Comparison of ENCODE assay signal across 27 cellular contexts in the genomic region with DNA sequence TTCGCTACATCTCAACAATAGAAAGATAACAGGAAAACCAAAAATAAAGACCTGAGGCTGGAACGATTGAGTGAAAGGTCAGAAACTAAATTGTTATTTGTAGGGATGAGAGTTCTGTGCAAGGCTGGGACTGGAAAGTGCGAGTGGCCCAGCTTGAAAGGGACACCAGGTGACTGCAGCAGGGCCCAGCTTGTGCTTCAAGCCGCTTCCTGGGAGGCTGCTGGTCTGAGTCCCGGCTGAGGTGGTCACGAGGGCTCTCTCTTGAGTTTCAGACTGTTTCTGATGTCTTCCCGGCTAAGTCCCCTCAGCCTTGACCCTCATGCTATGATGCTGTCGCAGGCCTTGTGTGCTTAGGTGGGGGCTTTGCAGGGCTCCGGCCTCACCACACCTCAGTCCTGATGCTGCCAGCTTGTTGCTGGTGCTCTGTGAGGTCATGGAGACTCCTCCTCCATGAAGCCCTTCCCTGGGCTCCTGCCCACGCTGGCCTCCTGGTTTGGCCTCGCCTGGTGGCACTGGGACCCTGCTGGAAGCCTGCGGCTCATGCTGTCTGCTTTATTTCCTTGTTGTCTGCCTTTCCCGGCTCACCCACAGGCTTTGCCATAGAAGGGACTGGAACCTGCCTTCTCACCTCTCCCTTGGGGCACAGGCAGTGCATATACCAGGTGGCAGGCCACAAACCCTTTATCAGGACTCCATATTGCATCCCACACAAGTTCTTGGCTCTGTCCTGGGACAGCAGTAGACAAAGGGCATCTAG. TPM values are rescaled to one million over a fixed set of nuclear protein-coding genes. Genes with fewer than 3 reads are reported as not detected.
DNase-seq lines count a peak whose midpoint lies in the region; ATAC-seq, FAIRE-seq and TF ChIP-seq lines count a peak whose summit lies in the region.
"Had no signal": no experiment of that assay in that cellular context is flagged by ENCODE, and none has a peak within 500 bp of the region (broad histone marks: within the 10 kb centered on the region; RNA-seq: fewer than 3 reads in every experiment).

No MANE protein-coding gene starts in this region.

- ATAC-seq in A549 (no peak), GM19324 (IDR thresholded peaks at IDR 0.05; ENCODE audit: low FRiP score, unreplicated experiment) (no peak), HG02623 (IDR thresholded peaks at IDR 0.05; ENCODE audit: unreplicated experiment) (no peak)
- ATAC-seq: foreskin keratinocyte; pancreas; stimulated activated naive CD8-positive, alpha-beta T cell treated with anti-CD3 and anti-CD28 coated beads, Interleukin-15, Interleukin-2, amounts not matched to agents 100 U/mL and 50 U/mL, for 24 hours had no signal

- TF ChIP-seq CTCF in A549 (IDR thresholded peaks at IDR 0.05) (no peak), kidney (IDR thresholded peaks at IDR 0.05; ENCODE audit: borderline replicate concordance, extremely low read depth, insufficient read depth) (no peak)

- H3K4me1 ChIP-seq in A549 (peaks cover 10% of the 10 kb centered on the region; the same call in 2 of the 3 replicates), kidney (ENCODE audit: control insufficient read depth in 1 of 2, insufficient read depth in 1 of 2, low read depth in 1 of 2, low read length in 2 of 2) (peaks cover 0 to 6% of the 10 kb centered on the region in 2 donors)

- POLR2A ChIA-PET in A549 (lab: Yijun Ruan, JAX), result no interaction called here

- no peak overlapping the region for H3K4me2 ChIP-seq in A549

- TF ChIP-seq EP300 in A549 (IDR thresholded peaks at IDR 0.05), result no peak

- DNase-seq in A549 (ENCODE audit: low read depth in 1 of 2, low spot score in 1 of 2) (no peak), H54 (ENCODE audit: insufficient read length, low spot score) (no peak), RCC 7860 (ENCODE audit: low spot score) (peak; percentile 16), kidney (peak; percentile 34), retina (no peak), HUDEP-2 (lab: John Stamatoyannopoulos, UW; ENCODE audit: unreplicated experiment in 76 of 76) (no peak)
- DNase-seq: activated CD4-positive, alpha-beta T cell treated with anti-CD3 and anti-CD28 coated beads, Interleukin-2, amount 10 ng/mL, durations not matched to agents 24 days and 14 days; activated gamma-delta T cell treated with Interleukin-2 at 50 U/mL for 16 hours; amniotic stem cell; DMS 273 treated with DMSO at 0.1 percent for 48 hours; foreskin keratinocyte; GDM1; HCEC 1CT; kidney glomerular epithelial cell; mesenchymal stem cell; naive B cell; NCI-H1694; pancreas; stimulated activated CD4-positive, alpha-beta T cell treated with anti-CD3 and anti-CD28 coated beads, Interleukin-1b, Interleukin-23, amount 100 ng/mL, for 48 hours; stimulated activated naive CD8-positive, alpha-beta T cell treated with anti-CD3 and anti-CD28 coated beads, Interleukin-15, Interleukin-2, amounts not matched to agents 100 U/mL and 50 U/mL, for 24 hours had no signal

- CTCF ChIA-PET in A549 (lab: Yijun Ruan, JAX), result interaction anchor here (0.7 to 11.6 kb wide), 4 partner anchors 15 to 49 kb away, joined by 3 to 121 read pairs (median 8); no protein-coding TSS in a partner anchor

- whole genome bisulfite sequencing in A549 (ENCODE audit: missing lambda C conversion rate), result 93% methylated on average over 13 of the region's 13 CpGs

- H3K36me3 ChIP-seq in kidney (ENCODE audit: control insufficient read depth in 1 of 2, insufficient read depth in 2 of 2, low read length in 2 of 2), result peaks cover 3 to 7% of the 10 kb centered on the region in 2 donors

- TF ChIP-seq RAD21 in A549 (conservative IDR thresholded peaks at IDR 0.05 in 1 of 2, IDR thresholded peaks at IDR 0.05 in 1 of 2), result no peak

- TF ChIP-seq POLR2A in A549 (IDR thresholded peaks at IDR 0.05; ENCODE audit: low read length) (no peak), H54 (IDR thresholded peaks at IDR 0.05; ENCODE audit: low read depth, low read length) (peak; percentile 5; the same call in 1 of the 2 replicates)

- H3K4me3 ChIP-seq in A549 (no peak overlapping the region), kidney (ENCODE audit: low read length in 2 of 2) (no peak overlapping the region)
- H3K4me3 ChIP-seq: cardiac muscle cell, pancreas, thyroid gland had no signal

- H3K9me3 ChIP-seq in A549, result no peaks in the 10 kb centered on the region
- H3K9me3 ChIP-seq in kidney (ENCODE audit: control insufficient read depth in 1 of 2, low read length in 2 of 2), result no peaks in the 10 kb centered on the region
- H3K9me3 ChIP-seq: pancreas, thyroid gland had no signal

- no peak overlapping the region for H3K27ac ChIP-seq in A549
- H3K27ac ChIP-seq in kidney (ENCODE audit: low read depth in 2 of 2, low read length in 2 of 2), result no peak overlapping the region
- H3K27ac ChIP-seq: cardiac muscle cell, epithelial cell of prostate, foreskin keratinocyte, pancreas, thyroid gland had no signal

- H3K9ac ChIP-seq in kidney (ENCODE audit: low read length in 2 of 2), result no peak overlapping the region

- intact Hi-C loops in kidney (cut with DNase I), result no loop called here

- FAIRE-seq in A549 (lab: Jason Lieb, UNC) (no peak), H54 (lab: Jason Lieb, UNC) (no peak), RCC 7860 (lab: Jason Lieb, UNC) (no peak), kidney (lab: Jason Lieb, UNC) (no peak)
- FAIRE-seq: pancreas had no signal

TF ChIP-seq in A549, 52 proteins besides CTCF, POLR2A, EP300 and RAD21:
- TF ChIP-seq KDM1A (IDR thresholded peaks at IDR 0.05; ENCODE audit: low read depth), result no peak
- no peak for TF ChIP-seq CHD4 (IDR thresholded peaks at IDR 0.05; ENCODE audit: borderline replicate concordance)
- peak; percentile 45; the same call in 1 of the 2 replicates for TF ChIP-seq POLR2AphosphoS2 (conservative IDR thresholded peaks at IDR 0.05; ENCODE audit: low read length)

RNA-seq across cellular contexts. Expression of gene BANF1, which starts 4.0 kb away (rescaled TPM):
- polyA plus RNA-seq in A549 (2011; rRNA removed), result 385 and 399 TPM in 2 replicates
- polyA plus RNA-seq in A549 (2012; cell fraction: cytosol; rRNA removed), result 419 and 463 TPM in 2 replicates
- polyA plus RNA-seq in A549 (2012; cell fraction: nucleus; rRNA removed), result 147 and 348 TPM in 2 replicates
- polyA plus RNA-seq in A549 (2017; fragmentation: RNase III; extraction: RNeasy Plus Mini Kit Qiagen cat#74134 plus additional on column Dnase treatment), result 304 to 315 TPM (median 309 TPM) in 3 replicates
- polyA minus RNA-seq in A549 (2011; rRNA and poly(A)+ RNA removed), result 123 and 143 TPM in 2 replicates
- total RNA-seq in kidney, result 181 TPM
- polyA plus RNA-seq in kidney (ENCODE audit: insufficient read depth, low read depth, low replicate concordance), result 186 TPM

RNA-seq across cellular contexts. Expression of gene EIF1AD, which starts 4.4 kb away (rescaled TPM):
- 38.6 and 42.0 TPM in 2 replicates for polyA plus RNA-seq in A549 (2011; rRNA removed)
- polyA plus RNA-seq in A549 (2012; cell fraction: cytosol; rRNA removed), result 31.9 and 33.7 TPM in 2 replicates
- 27.3 and 28.0 TPM in 2 replicates for polyA plus RNA-seq in A549 (2012; cell fraction: nucleus; rRNA removed)
- 39.8 to 44.6 TPM (median 41.0 TPM) in 3 replicates for polyA plus RNA-seq in A549 (2017; fragmentation: RNase III; extraction: RNeasy Plus Mini Kit Qiagen cat#74134 plus additional on column Dnase treatment)
- polyA minus RNA-seq in A549 (2011; rRNA and poly(A)+ RNA removed), result 52.9 and 72.1 TPM in 2 replicates
- 37.5 TPM for total RNA-seq in kidney
- 17.7 TPM for polyA plus RNA-seq in kidney (ENCODE audit: insufficient read depth, low read depth, low replicate concordance)

RNA-seq across cellular contexts. Expression of gene CST6, which starts 5.5 kb away (rescaled TPM):
- polyA plus RNA-seq in A549 (2011; rRNA removed) (not detected in 2 replicates), A549 (2017; fragmentation: RNase III; extraction: RNeasy Plus Mini Kit Qiagen cat#74134 plus additional on column Dnase treatment) (not detected in 3 replicates), kidney (ENCODE audit: insufficient read depth, low read depth, low replicate concordance) (1.2 TPM)
- polyA plus RNA-seq in A549 (2012; cell fraction: cytosol; rRNA removed), result 0.05 TPM in 1 of 2 replicates, not detected in the other
- polyA plus RNA-seq in A549 (2012; cell fraction: nucleus; rRNA removed), result 0.31 and 0.54 TPM in 2 replicates
- not detected in 2 replicates for polyA minus RNA-seq in A549 (2011; rRNA and poly(A)+ RNA removed)
- 5.9 TPM for total RNA-seq in kidney
- total RNA-seq: cardiac muscle cell had no signal
- polyA plus RNA-seq: cardiac muscle cell had no signal

RNA-seq across cellular contexts. Expression of gene CATSPER1, which starts 20.0 kb away (rescaled TPM):
- polyA plus RNA-seq in A549 (2011; rRNA removed) (0.54 and 0.97 TPM in 2 replicates), A549 (2017; fragmentation: RNase III; extraction: RNeasy Plus Mini Kit Qiagen cat#74134 plus additional on column Dnase treatment) (0.46 to 0.75 TPM (median 0.70 TPM) in 3 replicates), kidney (ENCODE audit: insufficient read depth, low read depth, low replicate concordance) (not detected)
- 0.43 and 0.49 TPM in 2 replicates for polyA plus RNA-seq in A549 (2012; cell fraction: cytosol; rRNA removed)
- 0.17 and 0.20 TPM in 2 replicates for polyA plus RNA-seq in A549 (2012; cell fraction: nucleus; rRNA removed)
- 0.12 TPM in 1 of 2 replicates, not detected in the other for polyA minus RNA-seq in A549 (2011; rRNA and poly(A)+ RNA removed)
- 0.76 TPM for total RNA-seq in kidney
- total RNA-seq: cardiac muscle cell; dermis microvascular lymphatic vessel endothelial cell; foreskin keratinocyte; T-helper 1 cell treated with Interleukin-12 subunit alpha and Interleukin-12 subunit beta and Interleukin-4 antibody, amounts not matched to agents 30 ng/mL and 1 ng/mL, for 36 hours; thyroid gland had no signal
- polyA plus RNA-seq: cardiac muscle cell, foreskin keratinocyte had no signal

RNA-seq across cellular contexts. Expression of gene GAL3ST3, which starts 42.6 kb away (rescaled TPM):
- not detected in 2 replicates for polyA plus RNA-seq in A549 (2011; rRNA removed)
- polyA plus RNA-seq in A549 (2012; cell fraction: cytosol; rRNA removed), result not detected in 2 replicates
- not detected in 2 replicates for polyA plus RNA-seq in A549 (2012; cell fraction: nucleus; rRNA removed)
- not detected in 3 replicates for polyA plus RNA-seq in A549 (2017; fragmentation: RNase III; extraction: RNeasy Plus Mini Kit Qiagen cat#74134 plus additional on column Dnase treatment)
- not detected in 2 replicates for polyA minus RNA-seq in A549 (2011; rRNA and poly(A)+ RNA removed)
- 2.5 TPM for total RNA-seq in kidney
- 7.6 TPM for polyA plus RNA-seq in kidney (ENCODE audit: insufficient read depth, low read depth, low replicate concordance)
- total RNA-seq: activated CD4-positive, alpha-beta T cell treated with anti-CD3 and anti-CD28 coated beads, Interleukin-2, amount 10 ng/mL, durations not matched to agents 24 days and 14 days; foreskin keratinocyte; T-helper 1 cell treated with Interleukin-12 subunit alpha and Interleukin-12 subunit beta and Interleukin-4 antibody, amounts not matched to agents 30 ng/mL and 1 ng/mL, for 36 hours had no signal
- polyA plus RNA-seq: foreskin keratinocyte had no signal

Comparison
In these comparisons a context has a peak if more than half of its experiments do, and no peak if none do; other contexts are left out.
1. DNase-seq: peak in RCC 7860 (single experiment) and kidney (single experiment); none in A549 (0 of 2), H54 (single experiment), retina (single experiment) and HUDEP-2 (0 of 76).